Comparison of ENCODE assay signal across 15 cellular contexts in genomic region chr9:77019810-77020437, GRCh38. TPM values are rescaled to one million over a fixed set of nuclear protein-coding genes. Genes with fewer than 3 reads are reported as not detected.
DNase-seq lines count a peak whose midpoint lies in the region; ATAC-seq, FAIRE-seq and TF ChIP-seq lines count a peak whose summit lies in the region.
"Had no signal": no experiment of that assay in that cellular context is flagged by ENCODE, and none has a peak within 500 bp of the region (broad histone marks: within the 10 kb centered on the region; RNA-seq: fewer than 3 reads in every experiment).

No MANE protein-coding gene starts in this region.

- H3K4me1 Mint-ChIP-seq in activated CD8-positive, alpha-beta T cell treated with anti-CD3 and anti-CD28 coated beads, Interleukin-2, amount 10 ng/mL, durations not matched to agents 7 days and 5 days (ENCODE audit: low read depth) = peaks cover 16% of the 10 kb centered on the region

- H3K36me3 ChIP-seq in keratinocyte (ENCODE audit: control insufficient read depth in 2 of 2, extremely low read depth in 1 of 2, insufficient read depth in 2 of 2, low read length in 2 of 2) (no peaks in the 10 kb centered on the region), thoracic aorta (no peaks in the 10 kb centered on the region)
- H3K36me3 ChIP-seq: sigmoid colon had no signal

- peaks cover 86% of the 10 kb centered on the region for H3K27me3 Mint-ChIP-seq in activated CD8-positive, alpha-beta T cell treated with anti-CD3 and anti-CD28 coated beads, Interleukin-2, amount 10 ng/mL, durations not matched to agents 7 days and 5 days (ENCODE audit: low read depth)

- H3K36me3 Mint-ChIP-seq in activated CD8-positive, alpha-beta T cell treated with anti-CD3 and anti-CD28 coated beads, Interleukin-2, amount 10 ng/mL, durations not matched to agents 7 days and 5 days (ENCODE audit: low read depth) = peaks cover 12% of the 10 kb centered on the region

- H3K4me3 ChIP-seq in keratinocyte (ENCODE audit: control insufficient read depth in 2 of 3, extremely low read depth in 1 of 3, insufficient read depth in 2 of 3, low read depth in 1 of 3, low read length in 3 of 3) (no peak overlapping the region), thoracic aorta (peak overlapping the region; percentile 58)

- peak overlapping the region; percentile 52 for H3K27ac Mint-ChIP-seq in activated CD8-positive, alpha-beta T cell treated with anti-CD3 and anti-CD28 coated beads, Interleukin-2, amount 10 ng/mL, durations not matched to agents 7 days and 5 days

- dilution Hi-C loops in keratinocyte (cut with MboI; ENCODE audit: extremely low pct_ligation_motif_present, low sequenced_read_pairs) = no loop called here

- peak overlapping the region; percentile 37 for H3K4me2 ChIP-seq in keratinocyte (ENCODE audit: control insufficient read depth, extremely low read depth, insufficient read depth, low read depth, low read length)

- FAIRE-seq in keratinocyte (lab: Jason Lieb, UNC) = no peak
- FAIRE-seq: colon, frontal cortex had no signal

- H3K79me2 ChIP-seq in keratinocyte (ENCODE audit: control insufficient read depth, insufficient read depth, low read length) = no peaks in the 10 kb centered on the region

- no peak overlapping the region for H3K9ac ChIP-seq in keratinocyte (ENCODE audit: control insufficient read depth, extremely low read depth, insufficient read depth, low read length)

- H3K9me1 ChIP-seq in keratinocyte (ENCODE audit: control insufficient read depth, extremely low read depth, insufficient read depth, low read length) = no peaks in the 10 kb centered on the region

- H3K27me3 ChIP-seq in keratinocyte (ENCODE audit: control insufficient read depth, extremely low read depth, insufficient read depth, low read length) (peaks cover 87% of the 10 kb centered on the region), thoracic aorta (replicated peaks; ENCODE audit: insufficient read depth) (peaks cover 80% of the 10 kb centered on the region)

- H3K4me3 Mint-ChIP-seq in activated CD8-positive, alpha-beta T cell treated with anti-CD3 and anti-CD28 coated beads, Interleukin-2, amount 10 ng/mL, durations not matched to agents 7 days and 5 days = peak overlapping the region; percentile 40

- H3K9me3 Mint-ChIP-seq in activated CD8-positive, alpha-beta T cell treated with anti-CD3 and anti-CD28 coated beads, Interleukin-2, amount 10 ng/mL, durations not matched to agents 7 days and 5 days (ENCODE audit: insufficient read depth) = no peaks in the 10 kb centered on the region

- no peak overlapping the region for H2AFZ ChIP-seq in keratinocyte (ENCODE audit: control insufficient read depth, low read length)

- no peak for TF ChIP-seq CTCF in keratinocyte (optimal IDR thresholded peaks at IDR 0.05 in 1 of 3, IDR thresholded peaks at IDR 0.05 in 1 of 3, conservative IDR thresholded peaks at IDR 0.05 in 1 of 3; ENCODE audit: extremely low read depth in 1 of 3, insufficient read depth in 2 of 3, low read length in 3 of 3)
- no peak for TF ChIP-seq CTCF in thoracic aorta (IDR thresholded peaks at IDR 0.05)

- H3K9me3 ChIP-seq in keratinocyte (ENCODE audit: control insufficient read depth, low read depth, low read length) (no peaks in the 10 kb centered on the region), thoracic aorta (no peaks in the 10 kb centered on the region)
- H3K9me3 ChIP-seq: sigmoid colon had no signal

- no peaks in the 10 kb centered on the region for H4K20me1 ChIP-seq in keratinocyte (ENCODE audit: control insufficient read depth, extremely low read depth, insufficient read depth, low read length)

- no peak overlapping the region for H3K27ac ChIP-seq in keratinocyte (ENCODE audit: control insufficient read depth, insufficient read depth, low read length)
- H3K27ac ChIP-seq in thoracic aorta = no peak overlapping the region
- H3K27ac ChIP-seq: sigmoid colon had no signal

- peak; percentile 31 for DNase-seq in stimulated activated CD4-positive, alpha-beta T cell treated with anti-CD3 and anti-CD28 coated beads, Interleukin-15, amount 100 ng/mL, for 24 hours
- DNase-seq in stimulated activated CD4-positive, alpha-beta T cell treated with anti-CD3 and anti-CD28 coated beads, Interleukin-12 subunit alpha, Interleukin-12 subunit beta, amount 100 ng/mL, for 4 hours = no peak
- DNase-seq in activated CD8-positive, alpha-beta T cell treated with anti-CD3 and anti-CD28 coated beads, Interleukin-2, amount 10 ng/mL, durations not matched to agents 7 days and 5 days = no peak
- DNase-seq in keratinocyte (ENCODE audit: low read depth, low spot score) (no peak), thoracic aorta (ENCODE audit: low spot score) (no peak), AG08395 (ENCODE audit: low spot score) (no peak)
- DNase-seq: NCI-H1694, sigmoid colon had no signal

- POLR2A ChIA-PET in activated CD8-positive, alpha-beta T cell treated with anti-CD3 and anti-CD28 coated beads, Interleukin-2, amount 10 ng/mL, durations not matched to agents 7 days and 5 days (lab: Charles Lee) = no interaction called here

- H3K4me1 ChIP-seq in keratinocyte (ENCODE audit: control insufficient read depth, extremely low read depth, insufficient read depth, low read length) (peaks cover 3% of the 10 kb centered on the region), thoracic aorta (ENCODE audit: control insufficient read depth in 1 of 2, low read depth in 2 of 2) (peaks cover 13 to 50% of the 10 kb centered on the region in 2 donors)

- CTCF ChIA-PET in activated CD8-positive, alpha-beta T cell treated with anti-CD3 and anti-CD28 coated beads, Interleukin-2, amount 10 ng/mL, durations not matched to agents 7 days and 5 days (lab: Charles Lee) = no interaction called here

- ATAC-seq in activated CD8-positive, alpha-beta T cell treated with anti-CD3 and anti-CD28 coated beads, Interleukin-2, amount 10 ng/mL, durations not matched to agents 7 days and 5 days = no peak
- ATAC-seq in thoracic aorta (ENCODE audit: insufficient number of reproducible peaks, low FRiP score, low read depth) = no peak
- ATAC-seq in GM18909 (IDR thresholded peaks at IDR 0.05; ENCODE audit: poor library complexity, unreplicated experiment) = no peak
- no peak for ATAC-seq in GM21717 (IDR thresholded peaks at IDR 0.05; ENCODE audit: unreplicated experiment)

RNA-seq across cellular contexts. Expression of gene FOXB2, which starts 0.5 kb away (rescaled TPM):
- total RNA-seq in activated CD8-positive, alpha-beta T cell treated with anti-CD3 and anti-CD28 coated beads, Interleukin-2, amount 10 ng/mL, durations not matched to agents 7 days and 5 days = not detected
- polyA plus RNA-seq in keratinocyte = not detected in 3 replicates
- not detected for polyA plus RNA-seq in keratinocyte (2011; ENCODE audit: low read depth)
- not detected in 2 replicates for polyA plus RNA-seq in keratinocyte (2011; cell fraction: cytosol; rRNA removed)
- not detected in 2 replicates for polyA plus RNA-seq in keratinocyte (2011; cell fraction: nucleus; rRNA removed)
- polyA plus RNA-seq in keratinocyte (2012; ENCODE audit: low replicate concordance) = not detected in 2 replicates
- not detected in 3 replicates for polyA minus RNA-seq in keratinocyte
- not detected for polyA minus RNA-seq in keratinocyte (2011; cell fraction: cytosol; rRNA and poly(A)+ RNA removed)
- not detected in 2 replicates for polyA minus RNA-seq in keratinocyte (2011; cell fraction: nucleus; rRNA and poly(A)+ RNA removed)
- not detected for total RNA-seq in thoracic aorta
- total RNA-seq: frontal cortex, HT-29, lung microvascular endothelial cell, sigmoid colon had no signal
- polyA plus RNA-seq: CD14-positive monocyte, sigmoid colon had no signal
